Comparison of ENCODE assay signal across 12 cellular contexts in the genomic region with DNA sequence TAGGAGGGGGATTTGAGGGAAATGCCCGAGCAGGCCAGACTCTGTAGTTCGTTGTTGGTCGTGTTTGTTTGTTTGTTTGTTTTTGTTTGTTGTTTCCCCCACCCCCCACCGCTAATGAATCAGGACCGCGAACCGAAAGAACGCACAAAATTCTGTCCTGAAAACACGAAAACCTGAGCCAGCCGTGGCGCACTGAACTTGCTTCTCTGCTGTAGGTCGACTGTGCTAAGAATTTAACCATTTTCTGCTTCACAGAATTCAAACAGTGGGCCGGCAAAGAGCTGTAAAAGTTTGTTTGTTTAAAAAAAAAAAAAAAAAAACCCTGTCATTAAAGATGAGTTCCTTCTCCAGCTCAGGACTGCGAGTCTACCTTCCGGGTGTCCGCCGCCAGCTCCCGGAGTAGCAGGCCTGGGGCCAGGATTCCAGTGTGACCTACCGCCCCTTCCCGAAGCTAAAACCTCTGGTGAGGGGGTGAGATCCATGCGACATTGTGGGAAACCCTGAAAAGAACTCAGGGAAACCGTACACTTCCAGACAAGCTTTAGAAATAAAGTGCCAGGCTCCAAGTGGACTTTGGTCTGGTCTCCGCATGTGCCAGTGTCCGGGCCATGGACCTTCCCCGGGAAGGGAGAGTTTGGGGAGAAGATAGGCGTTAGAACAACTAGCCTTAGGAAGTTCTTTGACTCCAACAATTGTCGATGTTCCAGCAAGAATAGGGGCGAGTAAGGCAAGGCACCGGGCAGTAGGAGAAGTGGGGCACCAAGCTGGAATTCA. TPM values are rescaled to one million over a fixed set of nuclear protein-coding genes. Genes with fewer than 3 reads are reported as not detected.
DNase-seq lines count a peak whose midpoint lies in the region; ATAC-seq and TF ChIP-seq lines count a peak whose summit lies in the region.
"Had no signal": no experiment of that assay in that cellular context is flagged by ENCODE, and none has a peak within 500 bp of the region (broad histone marks: within the 10 kb centered on the region; RNA-seq: fewer than 3 reads in every experiment).

No MANE protein-coding gene starts in this region.

- TF ChIP-seq CTCF in 22Rv1 (IDR thresholded peaks at IDR 0.05) (no peak), GM23338 (conservative IDR thresholded peaks at IDR 0.05; ENCODE audit: low read depth in 2 of 2) (no peak), nephron (IDR thresholded peaks at IDR 0.05; ENCODE audit: unreplicated experiment in 3 of 3) (no peak)

- H3K27ac Mint-ChIP-seq in GM23338 (no peak overlapping the region), nephron (peak overlapping the region; percentile 98 to 99 (median 98))
- H3K27ac Mint-ChIP-seq: natural killer cell had no signal

- peak; percentile 56 for DNase-seq in GM23338 (ENCODE audit: low spot score)
- peak; percentile 44 for DNase-seq in cerebellar cortex (ENCODE audit: low spot score)
- DNase-seq in stimulated activated naive CD4-positive, alpha-beta T cell treated with Interleukin-2 at 50 U/mL for 16 hours (lab: John Stamatoyannopoulos, UW) = no peak
- DNase-seq in NCI-H446 treated with DMSO at 0.1 percent for 48 hours (lab: John Stamatoyannopoulos, UW) = no peak
- DNase-seq: natural killer cell, NCI-H146, T-helper 9 cell had no signal

- peak overlapping the region; percentile 94 for H2AFZ ChIP-seq in GM23338

- H3K4me1 Mint-ChIP-seq in GM23338 (peaks cover 65% of the 10 kb centered on the region), nephron (peaks cover 63% of the 10 kb centered on the region)

- H3K27me3 Mint-ChIP-seq in GM23338 (ENCODE audit: insufficient read depth, low read depth, poor library complexity) (peaks cover 99% of the 10 kb centered on the region), nephron (ENCODE audit: low read depth) (peaks cover 99% of the 10 kb centered on the region)

- no peaks in the 10 kb centered on the region for H3K36me3 ChIP-seq in GM23338 (ENCODE audit: insufficient read depth)
- H3K36me3 ChIP-seq: vagina had no signal

- H3K27ac ChIP-seq in 22Rv1 (peak overlapping the region; percentile 59), GM23338 (ENCODE audit: low read depth) (no peak overlapping the region)
- H3K27ac ChIP-seq: vagina had no signal

- H3K4me2 ChIP-seq in GM23338 = peak overlapping the region; percentile 93

- H4K20me1 ChIP-seq in GM23338 (replicated peaks; ENCODE audit: insufficient read depth) = 0 out of 2 replicates have a peak, but pooled peaks cover 7% of the 10 kb centered on the region

- H3K9me3 Mint-ChIP-seq in GM23338 (peaks cover 5% of the 10 kb centered on the region; the same call in 2 of the 3 replicates), nephron (peaks cover 2% of the 10 kb centered on the region)

- peaks cover 100% of the 10 kb centered on the region for H3K27me3 ChIP-seq in GM23338 (ENCODE audit: insufficient read depth)

- peaks cover 57% of the 10 kb centered on the region for H3F3A ChIP-seq in GM23338 (replicated peaks; ENCODE audit: low read depth)

- no peaks in the 10 kb centered on the region for H3K79me2 ChIP-seq in GM23338 (replicated peaks; ENCODE audit: insufficient read depth)

- H3K4me3 Mint-ChIP-seq in GM23338 (peak overlapping the region; percentile 71), nephron (peak overlapping the region; percentile 89 to 94 (median 91))
- H3K4me3 Mint-ChIP-seq: natural killer cell had no signal

- H3K36me3 Mint-ChIP-seq in GM23338 (ENCODE audit: low read depth) (no peaks in the 10 kb centered on the region), nephron (ENCODE audit: low read depth) (no peaks in the 10 kb centered on the region)

- peak overlapping the region; percentile 81 for H3K4me3 ChIP-seq in GM23338

- peaks cover 67% of the 10 kb centered on the region for H3K4me1 ChIP-seq in GM23338 (ENCODE audit: insufficient read depth)

- H3K9me2 ChIP-seq in GM23338 (ENCODE audit: insufficient read depth) = no peaks in the 10 kb centered on the region

- ATAC-seq in GM23338 (no peak), HG02678 (IDR thresholded peaks at IDR 0.05; ENCODE audit: unreplicated experiment) (no peak), HG02852 (IDR thresholded peaks at IDR 0.05; ENCODE audit: unreplicated experiment) (no peak)
- ATAC-seq: natural killer cell had no signal

TF ChIP-seq in GM23338, 12 proteins besides CTCF, POLR2A, EP300 and RAD21:
- TF ChIP-seq EZH2phosphoT487 (IDR thresholded peaks at IDR 0.05; ENCODE audit: unreplicated experiment) (peak; percentile 76), EZH2 (IDR thresholded peaks at IDR 0.05; ENCODE audit: low read depth, unreplicated experiment) (peak; percentile 85), POLR2AphosphoS5 (IDR thresholded peaks at IDR 0.05; ENCODE audit: low read depth) (no peak)

RNA-seq across cellular contexts. Expression of gene ZIC4, which starts 12.0 kb away (rescaled TPM):
- total RNA-seq in GM23338 (2014; rRNA removed; shearing (Covaris generic)) = not detected in 2 replicates
- 0.12 TPM in 1 of 2 replicates, not detected in the other for polyA plus RNA-seq in GM23338 (2016; fragmentation: Nextera tagmentation; extraction: Ambion mirVana)
- total RNA-seq: natural killer cell, vagina had no signal

RNA-seq across cellular contexts. Expression of gene ZIC1, which starts 14.8 kb away (rescaled TPM):
- 0.19 and 0.21 TPM in 2 replicates for total RNA-seq in GM23338 (2014; rRNA removed; shearing (Covaris generic))
- 0.95 and 1.4 TPM in 2 replicates for polyA plus RNA-seq in GM23338 (2016; fragmentation: Nextera tagmentation; extraction: Ambion mirVana)
- total RNA-seq: natural killer cell, vagina had no signal

Comparison
In these comparisons a context has a peak if more than half of its experiments do, and no peak if none do; other contexts are left out.
1. DNase-seq: peak in GM23338 (single experiment) and cerebellar cortex (single experiment); none in stimulated activated naive CD4-positive, alpha-beta T cell treated with Interleukin-2 at 50 U/mL for 16 hours (single experiment) and NCI-H446 treated with DMSO at 0.1 percent for 48 hours (single experiment).